30 cellular contexts compared by ENCODE assay signal in the genomic region with DNA sequence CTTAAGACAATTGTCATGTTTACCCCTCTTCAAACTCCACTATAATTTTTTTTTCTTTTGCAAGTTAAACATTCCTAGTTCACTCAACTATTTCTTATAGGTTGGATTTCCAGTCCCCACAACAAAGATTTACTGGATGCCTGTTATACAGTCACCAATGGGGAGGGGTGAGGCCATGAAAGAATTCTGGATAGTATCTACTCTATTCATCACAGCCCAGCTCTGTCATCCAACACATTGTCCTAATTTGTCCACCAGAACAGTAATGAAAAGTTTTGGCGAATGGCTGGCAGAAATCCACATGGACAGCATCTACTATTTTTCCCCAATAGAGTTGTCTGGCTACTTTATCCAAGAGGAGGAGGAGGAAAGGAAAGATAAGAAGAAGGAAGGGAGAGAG.
"Had no signal": no experiment of that assay in that cellular context is flagged by ENCODE, and none has a peak within 500 bp of the region (broad histone marks: within the 10 kb centered on the region; RNA-seq: fewer than 3 reads in every experiment).

No MANE protein-coding gene starts in this region.

- H3K4me3 ChIP-seq: heart right ventricle, left lung, mucosa of descending colon, pancreas, prostate gland, right atrium auricular region, smooth muscle cell, testis, tibial artery, upper lobe of left lung, uterus had no signal

- H3K27me3 ChIP-seq: left lung, neutrophil, right atrium auricular region, testis, tibial artery, upper lobe of left lung, uterus had no signal

- DNase-seq: cortex of kidney; effector memory CD8-positive, alpha-beta T cell; foreskin melanocyte; glutamatergic neuron; heart right ventricle; hippocampal formation; left cardiac atrium; left lung; mesenchymal stem cell; mucosa of descending colon; naive B cell; pancreas; stimulated activated CD4-positive, alpha-beta T cell treated with anti-CD3 and anti-CD28 coated beads, Interleukin-12 subunit alpha, Interleukin-12 subunit beta, amount 100 ng/mL, for 4 hours; stimulated activated CD4-positive, alpha-beta T cell treated with anti-CD3 and anti-CD28 coated beads, Interleukin-1b, Interleukin-23, amount 100 ng/mL, for 48 hours; stimulated activated CD4-positive, alpha-beta T cell treated with anti-CD3 and anti-CD28 coated beads, Interleukin-4, amount 100 ng/mL, for 1 hour; stimulated activated CD8-positive, alpha-beta memory T cell treated with anti-CD3 and anti-CD28 coated beads, Interleukin-4, amount 100 ng/mL, for 48 hours; stimulated activated naive CD4-positive, alpha-beta T cell treated with Interleukin-2 at 50 U/mL for 16 hours; substantia nigra; testis; tibial artery; upper lobe of left lung; uterus had no signal

- H3K9me3 Mint-ChIP-seq: effector memory CD8-positive, alpha-beta T cell; mesothelial cell of epicardium; natural killer cell treated with Interleukin-12 subunit alpha and Interleukin-12 subunit beta and Interleukin-15 and Interleukin-18, amount 100 ng/mL, for 72 hours; neural crest cell had no signal

- H3K4me1 ChIP-seq: heart right ventricle, left lung, pancreas, prostate gland, right atrium auricular region, testis, upper lobe of left lung, uterus had no signal

- ATAC-seq: effector memory CD8-positive, alpha-beta T cell; heart right ventricle; left cardiac atrium; left lung; mucosa of descending colon; natural killer cell treated with Interleukin-12 subunit alpha and Interleukin-12 subunit beta and Interleukin-15 and Interleukin-18, amount 100 ng/mL, for 72 hours; pancreas; sciatic nerve had no signal

- H3K4me3 Mint-ChIP-seq: effector memory CD8-positive, alpha-beta T cell; mesothelial cell of epicardium; naive B cell; natural killer cell treated with Interleukin-12 subunit alpha and Interleukin-12 subunit beta and Interleukin-15 and Interleukin-18, amount 100 ng/mL, for 72 hours; neural crest cell had no signal

- H3K36me3 Mint-ChIP-seq: mesothelial cell of epicardium; naive B cell; natural killer cell treated with Interleukin-12 subunit alpha and Interleukin-12 subunit beta and Interleukin-15 and Interleukin-18, amount 100 ng/mL, for 72 hours had no signal

- H3K27ac Mint-ChIP-seq: effector memory CD8-positive, alpha-beta T cell; mesothelial cell of epicardium; naive B cell; natural killer cell treated with Interleukin-12 subunit alpha and Interleukin-12 subunit beta and Interleukin-15 and Interleukin-18, amount 100 ng/mL, for 72 hours had no signal

- H3K4me1 Mint-ChIP-seq: naive B cell, neural crest cell had no signal

- H3K36me3 ChIP-seq: heart right ventricle, left lung, neutrophil, pancreas, prostate gland, right atrium auricular region, tibial artery, upper lobe of left lung, uterus had no signal

- H3K27ac ChIP-seq: heart right ventricle, left lung, neutrophil, pancreas, prostate gland, right atrium auricular region, testis, tibial artery, upper lobe of left lung, uterus had no signal

- H3K4me2 ChIP-seq: smooth muscle cell had no signal

- H3K9me3 ChIP-seq: heart right ventricle, left lung, mucosa of descending colon, neutrophil, pancreas, prostate gland, right atrium auricular region, testis, tibial artery, upper lobe of left lung, uterus had no signal
